19 cellular contexts compared by ENCODE assay signal in the genomic region with DNA sequence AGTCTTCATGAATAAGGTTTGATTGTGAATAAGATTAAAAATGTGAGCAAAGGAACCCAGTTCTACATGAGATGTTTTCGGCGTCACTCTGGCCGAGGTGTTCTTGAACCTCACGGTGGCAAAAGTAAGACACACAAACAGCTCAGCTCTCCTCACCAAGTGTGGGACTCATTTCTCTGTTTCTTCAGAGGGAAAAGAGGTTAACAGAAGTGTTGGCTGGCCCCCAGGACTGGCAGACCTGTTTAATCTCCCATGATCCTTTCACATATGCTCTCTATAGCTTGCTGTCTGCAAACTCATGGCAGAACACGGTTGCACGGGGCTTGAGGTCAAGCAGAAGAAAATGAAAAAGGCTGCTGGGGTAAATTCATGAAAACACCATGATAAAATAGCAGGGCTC.
"Had no signal": no experiment of that assay in that cellular context is flagged by ENCODE, and none has a peak within 500 bp of the region (broad histone marks: within the 10 kb centered on the region; RNA-seq: fewer than 3 reads in every experiment).

No MANE protein-coding gene starts in this region.

- H3K4me3 ChIP-seq: hepatocyte, left ventricle myocardium inferior, lung, pancreas, prostate gland, right lobe of liver, smooth muscle cell, tibial nerve, uterus had no signal

- H3K4me1 ChIP-seq: left ventricle myocardium inferior, pancreas, prostate gland, right lobe of liver, tibial nerve, uterus had no signal

- DNase-seq: islet precursor cell; left ventricle myocardium inferior; mesendoderm; naive thymus-derived CD4-positive, alpha-beta T cell; pancreas; posterior cingulate gyrus; right lobe of liver; stimulated activated CD4-positive, alpha-beta T cell treated with anti-CD3 and anti-CD28 coated beads, Interleukin-1b, Interleukin-23, amount 100 ng/mL, for 48 hours; stimulated activated CD4-positive, alpha-beta T cell treated with anti-CD3 and anti-CD28 coated beads, Interleukin-2, amount 100 ng/mL, for 48 hours; stimulated activated CD4-positive, alpha-beta T cell treated with anti-CD3 and anti-CD28 coated beads, Interleukin-4, amount 100 ng/mL, for 4 hours; stimulated activated CD8-positive, alpha-beta memory T cell treated with anti-CD3 and anti-CD28 coated beads, Interleukin-4, amount 100 ng/mL, for 48 hours; stimulated activated naive CD4-positive, alpha-beta T cell treated with Interleukin-2 at 50 U/mL for 16 hours; stimulated activated naive CD8-positive, alpha-beta T cell treated with anti-CD3 and anti-CD28 coated beads, Interleukin-15, amount 100 ng/mL, for 72 hours; uterus had no signal

- H3K27ac ChIP-seq: hepatocyte, left ventricle myocardium inferior, pancreas, prostate gland, right lobe of liver, tibial nerve, uterus had no signal

- H3K27me3 ChIP-seq: hepatocyte, pancreas, right lobe of liver, tibial nerve, uterus had no signal

- H3K9me3 ChIP-seq: pancreas, prostate gland, right lobe of liver, uterus had no signal

- H3K36me3 ChIP-seq: left ventricle myocardium inferior, pancreas, prostate gland, right lobe of liver, tibial nerve, uterus had no signal
